In genomic region chr1:12169442-12170135, GRCh38 we compare ENCODE assay signal across 13 cellular contexts. TPM values are rescaled to one million over a fixed set of nuclear protein-coding genes. Genes with fewer than 3 reads are reported as not detected.
DNase-seq lines count a peak whose midpoint lies in the region; ATAC-seq and TF ChIP-seq lines count a peak whose summit lies in the region.
"Had no signal": no experiment of that assay in that cellular context is flagged by ENCODE, and none has a peak within 500 bp of the region (broad histone marks: within the 10 kb centered on the region; RNA-seq: fewer than 3 reads in every experiment).

No MANE protein-coding gene starts in this region.

- H3K4me3 Mint-ChIP-seq in CD4-positive, CD25-positive, alpha-beta regulatory T cell: peak overlapping the region; percentile 99 to 100 (median 100)
- peak overlapping the region in 2 of 4 donors; percentile 56 to 97 for H3K4me3 Mint-ChIP-seq in IgD-negative memory B cell
- H3K4me3 Mint-ChIP-seq in dendritic cell treated with granulocyte-macrophage colony-stimulating factor and Interleukin-4, amounts not matched to agents 40 ng/mL and 50 ng/mL, for 4 days: peak overlapping the region; percentile 51
- no peak overlapping the region for H3K4me3 Mint-ChIP-seq in GM23338

- WGBS in trophoblast cell (ENCODE audit: extremely low coverage, insufficient coverage, insufficient read length): no CpG with 5 or more reads among the region's 8 CpGs

- H3K18ac ChIP-seq in trophoblast cell (ENCODE audit: low read length): no peak overlapping the region

- no peaks in the 10 kb centered on the region for H3K9me2 ChIP-seq in GM23338 (ENCODE audit: insufficient read depth)

- no peak for TF ChIP-seq CTCF in GM23338 (conservative IDR thresholded peaks at IDR 0.05; ENCODE audit: low read depth in 2 of 2)

- H3K4me1 ChIP-seq in CD4-positive, CD25-positive, alpha-beta regulatory T cell (ENCODE audit: control insufficient read depth, insufficient read depth, low read length, poor library complexity, severe bottlenecking): peaks cover 85% of the 10 kb centered on the region
- H3K4me1 ChIP-seq in trophoblast cell (ENCODE audit: control insufficient read depth in 1 of 2, insufficient read depth in 2 of 2, low read length in 2 of 2) (peaks cover 9 to 12% of the 10 kb centered on the region in 2 experiments), GM23338 (ENCODE audit: insufficient read depth) (no peaks in the 10 kb centered on the region; the same call in 1 of the 2 replicates)

- peaks cover 8% of the 10 kb centered on the region for H3K36me3 ChIP-seq in CD4-positive, CD25-positive, alpha-beta regulatory T cell (ENCODE audit: control insufficient read depth, insufficient read depth, low read length)
- H3K36me3 ChIP-seq in trophoblast cell (ENCODE audit: control insufficient read depth in 1 of 2, insufficient read depth in 2 of 2, low read length in 2 of 2) (peaks cover 0 to 2% of the 10 kb centered on the region in 2 experiments), GM23338 (ENCODE audit: insufficient read depth) (no peaks in the 10 kb centered on the region; the same call in 1 of the 2 replicates)
- H3K36me3 ChIP-seq: cardiac muscle cell had no signal

- no peak overlapping the region for H2BK12ac ChIP-seq in trophoblast cell (ENCODE audit: low read length)

- peaks cover 0 to 3% (median 0%) of the 10 kb centered on the region in 7 donors for H3K9me3 Mint-ChIP-seq in CD4-positive, CD25-positive, alpha-beta regulatory T cell
- H3K9me3 Mint-ChIP-seq in IgD-negative memory B cell: no peaks in the 10 kb centered on the region
- no peaks in the 10 kb centered on the region for H3K9me3 Mint-ChIP-seq in dendritic cell treated with granulocyte-macrophage colony-stimulating factor and Interleukin-4, amounts not matched to agents 40 ng/mL and 50 ng/mL, for 4 days
- no peaks in the 10 kb centered on the region for H3K9me3 Mint-ChIP-seq in GM23338

- DNase-seq in CD4-positive, CD25-positive, alpha-beta regulatory T cell: peak in 1 of 3 donors; percentile 50
- DNase-seq in trophoblast cell: no peak
- no peak for DNase-seq in GM23338 (ENCODE audit: low spot score)
- DNase-seq in Kasumi-1 (lab: John Stamatoyannopoulos, UW): no peak
- DNase-seq in DMS153 treated with DMSO at 0.1 percent for 48 hours (lab: John Stamatoyannopoulos, UW; ENCODE audit: unreplicated experiment): no peak
- DNase-seq: activated effector memory CD4-positive, alpha-beta T cell treated with Interleukin-2 at 50 U/mL for 16 hours; NCI-H187; SHP77 treated with DMSO at 0.1 percent for 48 hours had no signal

- no peaks in the 10 kb centered on the region for H3K9me3 ChIP-seq in CD4-positive, CD25-positive, alpha-beta regulatory T cell (ENCODE audit: control insufficient read depth in 2 of 2, low read length in 2 of 2)
- H3K9me3 ChIP-seq in trophoblast cell (ENCODE audit: insufficient read depth, low read depth, low read length): no peaks in the 10 kb centered on the region

- peaks cover 7% of the 10 kb centered on the region for H3K79me1 ChIP-seq in trophoblast cell (ENCODE audit: low read length)

- H3K27me3 ChIP-seq in CD4-positive, CD25-positive, alpha-beta regulatory T cell (ENCODE audit: control insufficient read depth, insufficient read depth, low read length): no peaks in the 10 kb centered on the region
- H3K27me3 ChIP-seq in trophoblast cell (ENCODE audit: insufficient read depth, low read length) (peaks cover 5% of the 10 kb centered on the region), GM23338 (ENCODE audit: insufficient read depth) (peaks cover 38% of the 10 kb centered on the region)

- no peak for ATAC-seq in CD4-positive, CD25-positive, alpha-beta regulatory T cell (ENCODE audit: low read depth in 2 of 2)
- ATAC-seq in GM23338: no peak
- ATAC-seq: esophagus mucosa had no signal

- H4K12ac ChIP-seq in trophoblast cell (ENCODE audit: low read depth, low read length): no peak overlapping the region

- H3K9ac ChIP-seq in trophoblast cell (ENCODE audit: low read length): no peak overlapping the region

- H3K36me3 Mint-ChIP-seq in CD4-positive, CD25-positive, alpha-beta regulatory T cell: peaks cover 36% of the 10 kb centered on the region
- H3K36me3 Mint-ChIP-seq in IgD-negative memory B cell (peaks cover 1% of the 10 kb centered on the region), GM23338 (ENCODE audit: low read depth) (no peaks in the 10 kb centered on the region; the same call in 2 of the 3 replicates)
- peaks cover 61% of the 10 kb centered on the region for H3K36me3 Mint-ChIP-seq in dendritic cell treated with granulocyte-macrophage colony-stimulating factor and Interleukin-4, amounts not matched to agents 40 ng/mL and 50 ng/mL, for 4 days (ENCODE audit: low read depth)

- H3K4me2 ChIP-seq in trophoblast cell (ENCODE audit: low read length): no peak overlapping the region
- H3K4me2 ChIP-seq in GM23338: no peak overlapping the region

- H3K79me2 ChIP-seq in trophoblast cell (ENCODE audit: control insufficient read depth, insufficient read depth, low read length, poor library complexity): no peaks in the 10 kb centered on the region
- H3K79me2 ChIP-seq in GM23338 (replicated peaks; ENCODE audit: insufficient read depth): no peaks in the 10 kb centered on the region

- no peak overlapping the region for H4K8ac ChIP-seq in trophoblast cell (ENCODE audit: low read depth, low read length)

- H3K4me3 ChIP-seq in CD4-positive, CD25-positive, alpha-beta regulatory T cell (ENCODE audit: low read depth, low read length): peak overlapping the region; percentile 97
- H3K4me3 ChIP-seq in trophoblast cell (ENCODE audit: low read depth, low read length) (no peak overlapping the region), GM23338 (no peak overlapping the region)
- H3K4me3 ChIP-seq: cardiac muscle cell had no signal

- no peak overlapping the region for H3K4ac ChIP-seq in trophoblast cell (ENCODE audit: low read depth, low read length)

- no peak overlapping the region for H4K91ac ChIP-seq in trophoblast cell (ENCODE audit: low read depth, low read length)

- intact Hi-C loops in dendritic cell treated with granulocyte-macrophage colony-stimulating factor and Interleukin-4, amounts not matched to agents 40 ng/mL and 50 ng/mL, for 4 days (cut with micrococcal nuclease): no loop called here

- peak overlapping the region; percentile 13 for H2AK5ac ChIP-seq in trophoblast cell (ENCODE audit: low read length)

- H3K23ac ChIP-seq in trophoblast cell (ENCODE audit: low read length): no peak overlapping the region

- H3K14ac ChIP-seq in trophoblast cell (ENCODE audit: low read length): no peak overlapping the region

- H4K20me1 ChIP-seq in GM23338 (replicated peaks; ENCODE audit: insufficient read depth): no peaks in the 10 kb centered on the region

- peaks cover 14 to 83% (median 48%) of the 10 kb centered on the region in 4 donors for H3K4me1 Mint-ChIP-seq in CD4-positive, CD25-positive, alpha-beta regulatory T cell
- peaks cover 49 to 59% (median 50%) of the 10 kb centered on the region in 3 donors for H3K4me1 Mint-ChIP-seq in IgD-negative memory B cell
- H3K4me1 Mint-ChIP-seq in dendritic cell treated with granulocyte-macrophage colony-stimulating factor and Interleukin-4, amounts not matched to agents 40 ng/mL and 50 ng/mL, for 4 days (ENCODE audit: low read depth): peaks cover 94% of the 10 kb centered on the region
- peaks cover 12% of the 10 kb centered on the region; the same call in 2 of the 3 replicates for H3K4me1 Mint-ChIP-seq in GM23338

- H2BK5ac ChIP-seq in trophoblast cell (ENCODE audit: low read depth, low read length, poor library complexity): no peak overlapping the region

- peaks cover 5% of the 10 kb centered on the region for H3K27me3 Mint-ChIP-seq in CD4-positive, CD25-positive, alpha-beta regulatory T cell
- H3K27me3 Mint-ChIP-seq in IgD-negative memory B cell (no peaks in the 10 kb centered on the region), GM23338 (ENCODE audit: insufficient read depth, low read depth, poor library complexity) (peaks cover 26% of the 10 kb centered on the region)
- H3K27me3 Mint-ChIP-seq in dendritic cell treated with granulocyte-macrophage colony-stimulating factor and Interleukin-4, amounts not matched to agents 40 ng/mL and 50 ng/mL, for 4 days: no peaks in the 10 kb centered on the region

- H3F3A ChIP-seq in GM23338 (replicated peaks; ENCODE audit: low read depth): no peaks in the 10 kb centered on the region

- peak overlapping the region; percentile 97 for H3K27ac ChIP-seq in CD4-positive, CD25-positive, alpha-beta regulatory T cell (ENCODE audit: insufficient read depth, low read length, poor library complexity, severe bottlenecking)
- H3K27ac ChIP-seq in trophoblast cell (ENCODE audit: low read depth, low read length): no peak overlapping the region
- H3K27ac ChIP-seq in GM23338 (ENCODE audit: low read depth): no peak overlapping the region
- H3K27ac ChIP-seq: cardiac muscle cell, VCaP had no signal

- H2AFZ ChIP-seq in trophoblast cell (ENCODE audit: insufficient read depth, low read length, poor library complexity): no peak overlapping the region
- no peak overlapping the region for H2AFZ ChIP-seq in GM23338

- no peak overlapping the region for H2BK120ac ChIP-seq in trophoblast cell (ENCODE audit: insufficient read depth, low read length, poor library complexity)

- peak overlapping the region; percentile 77 to 99 (median 95) for H3K27ac Mint-ChIP-seq in CD4-positive, CD25-positive, alpha-beta regulatory T cell
- peak overlapping the region; percentile 62 to 86 (median 78) for H3K27ac Mint-ChIP-seq in IgD-negative memory B cell
- H3K27ac Mint-ChIP-seq in dendritic cell treated with granulocyte-macrophage colony-stimulating factor and Interleukin-4, amounts not matched to agents 40 ng/mL and 50 ng/mL, for 4 days: peak overlapping the region; percentile 78
- no peak overlapping the region for H3K27ac Mint-ChIP-seq in GM23338

TF ChIP-seq in GM23338, 12 proteins besides CTCF, POLR2A, EP300 and RAD21 (continues in another document):
- TF ChIP-seq ETS1 (IDR thresholded peaks at IDR 0.05) (no peak), STAT1 (IDR thresholded peaks at IDR 0.05; ENCODE audit: unreplicated experiment) (no peak), CREB1 (CRISPR knock-in tag; IDR thresholded peaks at IDR 0.05; ENCODE audit: low read depth) (no peak), JUNB (IDR thresholded peaks at IDR 0.05; ENCODE audit: unreplicated experiment) (no peak)

RNA-seq across cellular contexts. Expression of gene TNFRSF1B, which starts 2.8 kb away (rescaled TPM):
- 252 TPM for total RNA-seq in CD4-positive, CD25-positive, alpha-beta regulatory T cell
- polyA plus RNA-seq in CD4-positive, CD25-positive, alpha-beta regulatory T cell: 100 to 1,000 TPM; 347 to 450 (median 421) TPM
- polyA plus RNA-seq in IgD-negative memory B cell: 117 TPM
- 239 and 247 TPM in 2 replicates for polyA plus RNA-seq in trophoblast cell (2013)
- 1.8 and 4.1 TPM in 2 replicates for total RNA-seq in GM23338 (2014; rRNA removed; shearing (Covaris generic))
- polyA plus RNA-seq in GM23338 (2016; fragmentation: Nextera tagmentation; extraction: Ambion mirVana): 0.68 and 0.91 TPM in 2 replicates
- polyA plus RNA-seq: cardiac muscle cell had no signal

Comparison
In these comparisons a context has a peak if more than half of its experiments do, and no peak if none do; other contexts are left out.
1. RNA of gene TNFRSF1B, which starts 2.8 kb away (polyA plus RNA-seq): 347 to 450 TPM in CD4-positive, CD25-positive, alpha-beta regulatory T cell and 117 TPM in IgD-negative memory B cell (single experiment); 0.68 to 0.91 TPM in GM23338; every median in the first group is over 10 times any median in the second.